ENCODE assay signal across 1 cellular context in genomic region chr22:25818541-25818940, GRCh38.
TF ChIP-seq lines count a peak whose summit lies in the region.

No MANE protein-coding gene starts in this region.

TF ChIP-seq in H1, 55 proteins besides CTCF, POLR2A, EP300 and RAD21 (continued from another document):
- TF ChIP-seq, protein P1, sequence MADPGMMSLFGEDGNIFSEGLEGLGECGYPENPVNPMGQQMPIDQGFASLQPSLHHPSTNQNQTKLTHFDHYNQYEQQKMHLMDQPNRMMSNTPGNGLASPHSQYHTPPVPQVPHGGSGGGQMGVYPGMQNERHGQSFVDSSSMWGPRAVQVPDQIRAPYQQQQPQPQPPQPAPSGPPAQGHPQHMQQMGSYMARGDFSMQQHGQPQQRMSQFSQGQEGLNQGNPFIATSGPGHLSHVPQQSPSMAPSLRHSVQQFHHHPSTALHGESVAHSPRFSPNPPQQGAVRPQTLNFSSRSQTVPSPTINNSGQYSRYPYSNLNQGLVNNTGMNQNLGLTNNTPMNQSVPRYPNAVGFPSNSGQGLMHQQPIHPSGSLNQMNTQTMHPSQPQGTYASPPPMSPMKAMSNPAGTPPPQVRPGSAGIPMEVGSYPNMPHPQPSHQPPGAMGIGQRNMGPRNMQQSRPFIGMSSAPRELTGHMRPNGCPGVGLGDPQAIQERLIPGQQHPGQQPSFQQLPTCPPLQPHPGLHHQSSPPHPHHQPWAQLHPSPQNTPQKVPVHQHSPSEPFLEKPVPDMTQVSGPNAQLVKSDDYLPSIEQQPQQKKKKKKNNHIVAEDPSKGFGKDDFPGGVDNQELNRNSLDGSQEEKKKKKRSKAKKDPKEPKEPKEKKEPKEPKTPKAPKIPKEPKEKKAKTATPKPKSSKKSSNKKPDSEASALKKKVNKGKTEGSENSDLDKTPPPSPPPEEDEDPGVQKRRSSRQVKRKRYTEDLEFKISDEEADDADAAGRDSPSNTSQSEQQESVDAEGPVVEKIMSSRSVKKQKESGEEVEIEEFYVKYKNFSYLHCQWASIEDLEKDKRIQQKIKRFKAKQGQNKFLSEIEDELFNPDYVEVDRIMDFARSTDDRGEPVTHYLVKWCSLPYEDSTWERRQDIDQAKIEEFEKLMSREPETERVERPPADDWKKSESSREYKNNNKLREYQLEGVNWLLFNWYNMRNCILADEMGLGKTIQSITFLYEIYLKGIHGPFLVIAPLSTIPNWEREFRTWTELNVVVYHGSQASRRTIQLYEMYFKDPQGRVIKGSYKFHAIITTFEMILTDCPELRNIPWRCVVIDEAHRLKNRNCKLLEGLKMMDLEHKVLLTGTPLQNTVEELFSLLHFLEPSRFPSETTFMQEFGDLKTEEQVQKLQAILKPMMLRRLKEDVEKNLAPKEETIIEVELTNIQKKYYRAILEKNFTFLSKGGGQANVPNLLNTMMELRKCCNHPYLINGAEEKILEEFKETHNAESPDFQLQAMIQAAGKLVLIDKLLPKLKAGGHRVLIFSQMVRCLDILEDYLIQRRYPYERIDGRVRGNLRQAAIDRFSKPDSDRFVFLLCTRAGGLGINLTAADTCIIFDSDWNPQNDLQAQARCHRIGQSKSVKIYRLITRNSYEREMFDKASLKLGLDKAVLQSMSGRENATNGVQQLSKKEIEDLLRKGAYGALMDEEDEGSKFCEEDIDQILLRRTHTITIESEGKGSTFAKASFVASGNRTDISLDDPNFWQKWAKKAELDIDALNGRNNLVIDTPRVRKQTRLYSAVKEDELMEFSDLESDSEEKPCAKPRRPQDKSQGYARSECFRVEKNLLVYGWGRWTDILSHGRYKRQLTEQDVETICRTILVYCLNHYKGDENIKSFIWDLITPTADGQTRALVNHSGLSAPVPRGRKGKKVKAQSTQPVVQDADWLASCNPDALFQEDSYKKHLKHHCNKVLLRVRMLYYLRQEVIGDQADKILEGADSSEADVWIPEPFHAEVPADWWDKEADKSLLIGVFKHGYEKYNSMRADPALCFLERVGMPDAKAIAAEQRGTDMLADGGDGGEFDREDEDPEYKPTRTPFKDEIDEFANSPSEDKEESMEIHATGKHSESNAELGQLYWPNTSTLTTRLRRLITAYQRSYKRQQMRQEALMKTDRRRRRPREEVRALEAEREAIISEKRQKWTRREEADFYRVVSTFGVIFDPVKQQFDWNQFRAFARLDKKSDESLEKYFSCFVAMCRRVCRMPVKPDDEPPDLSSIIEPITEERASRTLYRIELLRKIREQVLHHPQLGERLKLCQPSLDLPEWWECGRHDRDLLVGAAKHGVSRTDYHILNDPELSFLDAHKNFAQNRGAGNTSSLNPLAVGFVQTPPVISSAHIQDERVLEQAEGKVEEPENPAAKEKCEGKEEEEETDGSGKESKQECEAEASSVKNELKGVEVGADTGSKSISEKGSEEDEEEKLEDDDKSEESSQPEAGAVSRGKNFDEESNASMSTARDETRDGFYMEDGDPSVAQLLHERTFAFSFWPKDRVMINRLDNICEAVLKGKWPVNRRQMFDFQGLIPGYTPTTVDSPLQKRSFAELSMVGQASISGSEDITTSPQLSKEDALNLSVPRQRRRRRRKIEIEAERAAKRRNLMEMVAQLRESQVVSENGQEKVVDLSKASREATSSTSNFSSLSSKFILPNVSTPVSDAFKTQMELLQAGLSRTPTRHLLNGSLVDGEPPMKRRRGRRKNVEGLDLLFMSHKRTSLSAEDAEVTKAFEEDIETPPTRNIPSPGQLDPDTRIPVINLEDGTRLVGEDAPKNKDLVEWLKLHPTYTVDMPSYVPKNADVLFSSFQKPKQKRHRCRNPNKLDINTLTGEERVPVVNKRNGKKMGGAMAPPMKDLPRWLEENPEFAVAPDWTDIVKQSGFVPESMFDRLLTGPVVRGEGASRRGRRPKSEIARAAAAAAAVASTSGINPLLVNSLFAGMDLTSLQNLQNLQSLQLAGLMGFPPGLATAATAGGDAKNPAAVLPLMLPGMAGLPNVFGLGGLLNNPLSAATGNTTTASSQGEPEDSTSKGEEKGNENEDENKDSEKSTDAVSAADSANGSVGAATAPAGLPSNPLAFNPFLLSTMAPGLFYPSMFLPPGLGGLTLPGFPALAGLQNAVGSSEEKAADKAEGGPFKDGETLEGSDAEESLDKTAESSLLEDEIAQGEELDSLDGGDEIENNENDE (IDR thresholded peaks at IDR 0.05; ENCODE audit: insufficient replicate concordance, low read length) = no peak
- TF ChIP-seq TBP (IDR thresholded peaks at IDR 0.05; ENCODE audit: low read depth, low read length) = no peak
- no peak for TF ChIP-seq BRCA1 (IDR thresholded peaks at IDR 0.05; ENCODE audit: low read depth, low read length)
- no peak for TF ChIP-seq YY1 (IDR thresholded peaks at IDR 0.05; ENCODE audit: low read depth, low read length)
- TF ChIP-seq SP2 (IDR thresholded peaks at IDR 0.05; ENCODE audit: low read length) = no peak
- no peak for TF ChIP-seq POU5F1 (IDR thresholded peaks at IDR 0.05; ENCODE audit: low read depth, low read length)
- TF ChIP-seq SP4 (IDR thresholded peaks at IDR 0.05; ENCODE audit: low read length) = no peak
